ENCODE assay signal across 27 cellular contexts in the genomic region with DNA sequence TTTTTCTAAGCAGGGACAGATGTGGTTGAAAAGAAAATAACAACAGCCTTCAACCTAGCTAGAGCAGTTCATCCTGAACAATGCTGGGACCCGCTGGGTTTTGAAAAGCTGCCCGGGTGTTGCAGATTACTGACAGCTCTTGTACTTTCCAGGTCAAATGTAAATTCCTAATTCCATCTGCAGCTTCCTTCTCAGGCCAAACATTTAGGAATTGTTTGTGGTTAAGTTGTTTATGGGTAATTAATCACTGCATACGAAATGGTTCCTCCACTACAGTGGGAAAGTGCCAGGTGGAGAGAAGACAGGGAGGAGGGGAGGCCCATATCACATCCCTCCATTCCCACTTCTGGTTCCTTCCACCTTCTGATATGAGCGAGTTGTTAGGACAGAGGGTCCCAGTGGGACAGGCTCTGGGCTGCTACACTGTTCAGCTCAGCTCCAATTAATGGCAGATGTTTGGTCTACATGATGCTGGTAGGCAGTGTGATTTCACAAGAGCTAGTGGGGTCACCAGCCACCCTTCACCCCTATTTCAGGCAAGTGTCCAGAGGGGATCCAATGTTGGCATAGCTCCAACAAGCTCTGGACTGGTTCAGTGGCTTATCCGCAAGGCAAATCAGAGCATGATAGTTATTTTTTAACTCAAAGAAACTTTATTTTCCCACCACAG.
DNase-seq lines count a peak whose midpoint lies in the region; ATAC-seq, FAIRE-seq and TF ChIP-seq lines count a peak whose summit lies in the region.
"Had no signal": no experiment of that assay in that cellular context is flagged by ENCODE, and none has a peak within 500 bp of the region (broad histone marks: within the 10 kb centered on the region; RNA-seq: fewer than 3 reads in every experiment).

No MANE protein-coding gene starts in this region.

- POLR2A ChIA-PET in K562 (lab: Yijun Ruan, JAX) = interaction anchor here (0.6 kb wide), 1 partner anchor 65 kb away, joined by 3 read pairs; no protein-coding TSS in a partner anchor

- no peaks in the 10 kb centered on the region for H3K9me1 ChIP-seq in K562 (ENCODE audit: control insufficient read depth, insufficient read depth, low read length)

- 0 out of 2 replicates have a peak, but pooled peaks cover 4% of the 10 kb centered on the region for H4K20me1 ChIP-seq in K562 (replicated peaks; ENCODE audit: control insufficient read depth, insufficient read depth, low read length)

- TF ChIP-seq EP300 in K562 (IDR thresholded peaks at IDR 0.05; ENCODE audit: low read length) = no peak

- TF ChIP-seq CTCF in K562 (IDR thresholded peaks at IDR 0.05 in 2 of 3, conservative IDR thresholded peaks at IDR 0.05 in 1 of 3; ENCODE audit: insufficient read depth in 2 of 3, low read depth in 1 of 3, low read length in 3 of 3) = no peak
- no peak for TF ChIP-seq CTCF in nephron (IDR thresholded peaks at IDR 0.05; ENCODE audit: unreplicated experiment in 3 of 3)

- H3K9me3 Mint-ChIP-seq in nephron = no peaks in the 10 kb centered on the region

- CTCF ChIA-PET in K562 (lab: Yijun Ruan, JAX; ENCODE audit: low intra/inter-chr PET ratio) = no interaction called here

- no peaks in the 10 kb centered on the region for H3K4me1 ChIP-seq in K562 (replicated peaks in 1 of 2; ENCODE audit: control insufficient read depth in 2 of 2, insufficient read depth in 2 of 2, low read length in 2 of 2)

- no peak for TF ChIP-seq RAD21 in K562 (CRISPR knock-in tag; conservative IDR thresholded peaks at IDR 0.05 in 1 of 2, IDR thresholded peaks at IDR 0.05 in 1 of 2)

- DNase-seq in M059J (ENCODE audit: low read depth) (peak; percentile 4), NCI-H446 (lab: John Stamatoyannopoulos, UW) (peak; percentile 3 to 14), K562 (ENCODE audit: extremely low read depth in 1 of 4, low spot score in 3 of 4) (no peak), medulla oblongata (ENCODE audit: extremely low spot score) (no peak), LoVo (ENCODE audit: low spot score) (no peak), dedifferentiated amniotic fluid mesenchymal stem cell (ENCODE audit: extremely low spot score) (no peak)
- DNase-seq: C1 segment of cervical spinal cord; CD4-positive, alpha-beta memory T cell; COR-L47; DMS53; EL; GDM1; H9; IMR-90; NCI-H1092 treated with DMSO at 0.1 percent for 48 hours; NCI-H1436; NCI-H187; NCI-H2081 treated with DMSO at 0.1 percent for 48 hours; NCI-H226; NCI-H524; NCI-H748 treated with DMSO at 0.1 percent for 48 hours; T-helper 1 cell had no signal

- H3K27ac ChIP-seq in K562 (ENCODE audit: extremely low read depth, low read depth, low read length) = no peak overlapping the region
- H3K27ac ChIP-seq: KMS-11 had no signal

- peaks cover 1% of the 10 kb centered on the region for H3K27me3 Mint-ChIP-seq in nephron (ENCODE audit: low read depth)

- intact Hi-C loops in K562 (cut with micrococcal nuclease) = no loop called here

- BruUV-seq in K562 (replicated peaks; lab: Mats Ljungman, UMichigan) = no TSS peak

- no peak for FAIRE-seq in K562 (lab: Jason Lieb, UNC)
- FAIRE-seq: GM12878, RCC 7860 had no signal

- no peak for TF ChIP-seq POLR2A in K562 (conservative IDR thresholded peaks at IDR 0.05)

- peak overlapping the region in 2 of 3 experiments; percentile 58 to 84 for H3K27ac Mint-ChIP-seq in nephron
- H3K27ac Mint-ChIP-seq: CD4-positive, alpha-beta memory T cell; GM23338; H9 had no signal

- no peaks in the 10 kb centered on the region for H3K79me2 ChIP-seq in K562 (ENCODE audit: control insufficient read depth, insufficient read depth, low read length)

- H3K4me3 Mint-ChIP-seq in nephron = no peak overlapping the region
- H3K4me3 Mint-ChIP-seq: CD4-positive, alpha-beta memory T cell; GM23338; H9 had no signal

- H3K36me3 ChIP-seq in K562 (ENCODE audit: control insufficient read depth, insufficient read depth, low read length) = no peaks in the 10 kb centered on the region

- H2AFZ ChIP-seq in K562 (ENCODE audit: low read depth, low read length) = no peak overlapping the region
- H2AFZ ChIP-seq: GM23338 had no signal

- peaks cover 0 to 9% of the 10 kb centered on the region in 2 experiments; a peak in 2 of 5 replicates for H3K27me3 ChIP-seq in K562 (ENCODE audit: control insufficient read depth in 2 of 2, insufficient read depth in 2 of 2, low read length in 2 of 2)

- no peak overlapping the region for H3K9ac ChIP-seq in K562 (ENCODE audit: insufficient read depth in 1 of 2, low read depth in 2 of 2, low read length in 2 of 2)
- H3K9ac ChIP-seq: KMS-11 had no signal

- 0% methylated on average over 4 of the region's 5 CpGs for WGBS in K562 (ENCODE audit: insufficient coverage, low coverage, missing lambda C conversion rate)

- peaks cover 46% of the 10 kb centered on the region for H3K4me1 Mint-ChIP-seq in nephron
- H3K4me1 Mint-ChIP-seq: CD4-positive, alpha-beta memory T cell; GM23338 had no signal

- H3K9me3 ChIP-seq in K562 (replicated peaks; ENCODE audit: control insufficient read depth, insufficient read depth, low read depth, low read length) = no peaks in the 10 kb centered on the region

- peaks cover 14% of the 10 kb centered on the region for H3K36me3 Mint-ChIP-seq in nephron (ENCODE audit: low read depth)
- H3K36me3 Mint-ChIP-seq: CD4-positive, alpha-beta memory T cell had no signal

- H3K4me2 ChIP-seq in K562 (ENCODE audit: insufficient read depth, low read length) = no peak overlapping the region
- H3K4me2 ChIP-seq: GM23338, KMS-11 had no signal

- no peak for ATAC-seq in K562
- ATAC-seq: GM12878, GM23338 had no signal

- H3K4me3 ChIP-seq in K562 = no peak overlapping the region
- H3K4me3 ChIP-seq: GM12878, GM23338 had no signal

- in situ Hi-C loops in K562 (cut with MboI) = no loop called here

TF ChIP-seq in K562, 482 proteins besides CTCF, POLR2A, EP300 and RAD21:
- TF ChIP-seq NFIC (IDR thresholded peaks at IDR 0.05) = 0 out of 2 replicates have a peak, but pooled peaks have one; percentile 11
- TF ChIP-seq, protein P1, sequence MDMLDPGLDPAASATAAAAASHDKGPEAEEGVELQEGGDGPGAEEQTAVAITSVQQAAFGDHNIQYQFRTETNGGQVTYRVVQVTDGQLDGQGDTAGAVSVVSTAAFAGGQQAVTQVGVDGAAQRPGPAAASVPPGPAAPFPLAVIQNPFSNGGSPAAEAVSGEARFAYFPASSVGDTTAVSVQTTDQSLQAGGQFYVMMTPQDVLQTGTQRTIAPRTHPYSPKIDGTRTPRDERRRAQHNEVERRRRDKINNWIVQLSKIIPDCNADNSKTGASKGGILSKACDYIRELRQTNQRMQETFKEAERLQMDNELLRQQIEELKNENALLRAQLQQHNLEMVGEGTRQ (CRISPR knock-in tag; IDR thresholded peaks at IDR 0.05) = no peak

Comparison
In these comparisons a context has a peak if more than half of its experiments do, and no peak if none do; other contexts are left out.
1. DNase-seq: peak in M059J (single experiment) and NCI-H446 (2 of 2); none in K562 (0 of 4), medulla oblongata (single experiment), LoVo (single experiment) and dedifferentiated amniotic fluid mesenchymal stem cell (single experiment).